In the genomic region with DNA sequence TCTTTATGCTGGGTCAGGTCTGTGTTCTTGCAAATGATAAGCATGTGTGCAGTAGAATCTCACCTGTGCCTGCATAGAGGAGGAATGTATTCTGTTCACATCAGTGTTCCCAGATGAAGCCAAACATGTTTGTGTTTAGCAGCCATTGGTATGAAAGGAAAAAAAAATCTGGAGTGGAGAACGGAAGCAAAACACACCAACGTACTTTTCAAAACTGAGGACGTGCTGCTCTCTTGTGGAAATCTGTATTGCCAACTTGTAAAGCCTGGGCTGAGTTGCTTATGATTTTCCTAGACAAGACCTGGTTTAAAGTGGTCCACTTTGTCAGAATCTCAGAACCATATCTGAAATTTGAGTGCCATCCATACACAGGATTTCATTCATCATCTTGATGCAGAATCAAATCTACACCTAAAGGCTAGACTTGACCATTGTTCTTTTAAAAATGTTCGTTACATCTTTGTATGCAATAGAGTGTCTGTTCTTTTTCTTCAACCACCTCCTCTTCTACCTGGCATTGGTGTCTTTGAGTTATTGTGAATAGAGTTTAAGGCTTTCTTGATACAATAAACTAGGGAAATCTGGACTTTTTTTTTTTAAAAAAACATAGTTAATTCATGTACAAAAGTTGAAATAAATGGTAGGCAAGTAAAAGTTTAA, we compare ENCODE assay signal across 9 cellular contexts.
DNase-seq lines count a peak whose midpoint lies in the region; ATAC-seq, FAIRE-seq and TF ChIP-seq lines count a peak whose summit lies in the region.
"Had no signal": no experiment of that assay in that cellular context is flagged by ENCODE, and none has a peak within 500 bp of the region (broad histone marks: within the 10 kb centered on the region; RNA-seq: fewer than 3 reads in every experiment).

No MANE protein-coding gene starts in this region.

- no peak for DNase-seq in GM12892 (ENCODE audit: insufficient read length)
- DNase-seq in NCI-H146 treated with DMSO at 0.1 percent for 48 hours (lab: John Stamatoyannopoulos, UW; ENCODE audit: unreplicated experiment): peak; percentile 56
- peak; percentile 23 for DNase-seq in WERI-Rb-1
- DNase-seq in left lobe of liver (ENCODE audit: low spot score): no peak
- no peak for DNase-seq in CD8-positive, alpha-beta memory T cell
- no peak for DNase-seq in CD8-positive, alpha-beta T cell
- no peak for DNase-seq in stimulated activated naive CD4-positive, alpha-beta T cell treated with Interleukin-2 at 50 U/mL for 16 hours (lab: John Stamatoyannopoulos, UW)
- DNase-seq: left cardiac atrium had no signal

- no peaks in the 10 kb centered on the region for H3K9me3 ChIP-seq in WERI-Rb-1 (ENCODE audit: severe bottlenecking)
- H3K9me3 ChIP-seq in CD8-positive, alpha-beta memory T cell (ENCODE audit: low read length): no peaks in the 10 kb centered on the region
- no peaks in the 10 kb centered on the region for H3K9me3 ChIP-seq in CD8-positive, alpha-beta T cell (ENCODE audit: low read length)

- no peaks in the 10 kb centered on the region for H3K9me3 Mint-ChIP-seq in CD8-positive, alpha-beta memory T cell
- no peaks in the 10 kb centered on the region for H3K9me3 Mint-ChIP-seq in CD8-positive, alpha-beta T cell

- peaks cover 3 to 8% (median 6%) of the 10 kb centered on the region in 3 donors for H3K4me1 Mint-ChIP-seq in CD8-positive, alpha-beta memory T cell
- peaks cover 4% of the 10 kb centered on the region for H3K4me1 Mint-ChIP-seq in CD8-positive, alpha-beta T cell (ENCODE audit: low read depth)

- H3K4me3 ChIP-seq in WERI-Rb-1 (ENCODE audit: low read depth, low read length): no peak overlapping the region
- H3K4me3 ChIP-seq in CD8-positive, alpha-beta memory T cell (ENCODE audit: low read length): no peak overlapping the region
- no peak overlapping the region for H3K4me3 ChIP-seq in CD8-positive, alpha-beta T cell (ENCODE audit: low read depth, low read length)

- ATAC-seq in left lobe of liver: peak; percentile 71
- ATAC-seq in HG03039 (IDR thresholded peaks at IDR 0.05; ENCODE audit: unreplicated experiment): no peak
- ATAC-seq in CD8-positive, alpha-beta T cell: no peak

- POLR2A ChIA-PET in CD8-positive, alpha-beta memory T cell (lab: Charles Lee): no interaction called here
- POLR2A ChIA-PET in CD8-positive, alpha-beta T cell (lab: Charles Lee): no interaction called here

- TF ChIP-seq CTCF in WERI-Rb-1 (IDR thresholded peaks at IDR 0.05; ENCODE audit: low read depth, low read length): peak; percentile 58
- no peak for TF ChIP-seq CTCF in CD8-positive, alpha-beta T cell (IDR thresholded peaks at IDR 0.05)

- no peak overlapping the region for H3K4me3 Mint-ChIP-seq in CD8-positive, alpha-beta memory T cell
- H3K4me3 Mint-ChIP-seq in CD8-positive, alpha-beta T cell: no peak overlapping the region

- H3K27me3 Mint-ChIP-seq in CD8-positive, alpha-beta memory T cell: peaks cover 0 to 7% of the 10 kb centered on the region in 2 donors
- peaks cover 6% of the 10 kb centered on the region for H3K27me3 Mint-ChIP-seq in CD8-positive, alpha-beta T cell (ENCODE audit: low read depth)

- no peak overlapping the region for H3K27ac ChIP-seq in WERI-Rb-1
- H3K27ac ChIP-seq in CD8-positive, alpha-beta memory T cell (ENCODE audit: low read depth, low read length): no peak overlapping the region
- H3K27ac ChIP-seq in CD8-positive, alpha-beta T cell (ENCODE audit: low read depth, low read length): no peak overlapping the region

- CTCF ChIA-PET in CD8-positive, alpha-beta memory T cell (lab: Charles Lee): no interaction called here
- CTCF ChIA-PET in CD8-positive, alpha-beta T cell (lab: Charles Lee): no interaction called here

- peak; percentile 66 for FAIRE-seq in GM12892 (lab: Jason Lieb, UNC)

- no peak overlapping the region for H3K27ac Mint-ChIP-seq in CD8-positive, alpha-beta memory T cell
- H3K27ac Mint-ChIP-seq in CD8-positive, alpha-beta T cell: no peak overlapping the region

- H3K36me3 Mint-ChIP-seq in CD8-positive, alpha-beta memory T cell: no peaks in the 10 kb centered on the region
- H3K36me3 Mint-ChIP-seq in CD8-positive, alpha-beta T cell: no peaks in the 10 kb centered on the region

- H3K36me3 ChIP-seq in WERI-Rb-1: no peaks in the 10 kb centered on the region
- no peaks in the 10 kb centered on the region for H3K36me3 ChIP-seq in CD8-positive, alpha-beta memory T cell (ENCODE audit: insufficient read depth, low read length)
- H3K36me3 ChIP-seq in CD8-positive, alpha-beta T cell (ENCODE audit: insufficient read depth, low read length): no peaks in the 10 kb centered on the region

- intact Hi-C loops in CD8-positive, alpha-beta T cell (cut with DNase I, micrococcal nuclease): no loop called here

- H3K4me1 ChIP-seq in CD8-positive, alpha-beta memory T cell (ENCODE audit: insufficient read depth, low read length): peaks cover 5% of the 10 kb centered on the region
- no peaks in the 10 kb centered on the region for H3K4me1 ChIP-seq in CD8-positive, alpha-beta T cell (ENCODE audit: insufficient read depth, low read length)

- no peak for TF ChIP-seq POLR2A in GM12892 (IDR thresholded peaks at IDR 0.05; ENCODE audit: low read depth, low read length)

- H3K27me3 ChIP-seq in WERI-Rb-1 (ENCODE audit: insufficient read depth, low read depth, severe bottlenecking): no peaks in the 10 kb centered on the region
- no peaks in the 10 kb centered on the region for H3K27me3 ChIP-seq in CD8-positive, alpha-beta memory T cell (ENCODE audit: insufficient read depth, low read length, poor library complexity, severe bottlenecking)
- no peaks in the 10 kb centered on the region for H3K27me3 ChIP-seq in CD8-positive, alpha-beta T cell (ENCODE audit: insufficient read depth, low read length)

Comparison
In these comparisons a context has a peak if more than half of its experiments do, and no peak if none do; other contexts are left out.
1. DNase-seq: peak in NCI-H146 treated with DMSO at 0.1 percent for 48 hours (single experiment) and WERI-Rb-1 (single experiment); none in GM12892 (single experiment), left lobe of liver (single experiment), CD8-positive, alpha-beta memory T cell (0 of 5), CD8-positive, alpha-beta T cell (0 of 7) and stimulated activated naive CD4-positive, alpha-beta T cell treated with Interleukin-2 at 50 U/mL for 16 hours (single experiment).